ENCODE assay signal across 16 cellular contexts in genomic region chr16:57004387-57005250, GRCh38. TPM values are rescaled to one million over a fixed set of nuclear protein-coding genes. Genes with fewer than 3 reads are reported as not detected.
A peak's percentile ranks its signal among the peaks of the same experiment; 100 is the strongest.
DNase-seq lines count a peak whose midpoint lies in the region; ATAC-seq, FAIRE-seq and TF ChIP-seq lines count a peak whose summit lies in the region.
"Had no signal": no experiment of that assay in that cellular context is flagged by ENCODE, and none has a peak within 500 bp of the region (broad histone marks: within the 10 kb centered on the region; RNA-seq: fewer than 3 reads in every experiment).

No MANE protein-coding gene starts in this region.

- peak; percentile 89 for FAIRE-seq in GM18507 (lab: Jason Lieb, UNC)

- intact Hi-C loops in naive thymus-derived CD4-positive, alpha-beta T cell (cut with micrococcal nuclease), result loop anchor here in 1 of 2 donors (1.0 kb wide), 1 partner anchor 10 kb away; no protein-coding TSS in a partner anchor
- intact Hi-C loops in dorsolateral prefrontal cortex (cut with DNase I), result no loop called here

- DNase-seq in CD8-positive, alpha-beta memory T cell, result no peak
- DNase-seq in GM18507 (ENCODE audit: extremely low spot score, insufficient read length, low read depth) (no peak), dorsolateral prefrontal cortex (no peak), NCI-H510A treated with DMSO at 0.1 percent for 48 hours (lab: John Stamatoyannopoulos, UW) (no peak)
- DNase-seq in activated T-cell treated with anti-CD3 and anti-CD28 coated beads, Interleukin-2, amount 50 U/mL, for 72 hours, result no peak
- DNase-seq in naive thymus-derived CD4-positive, alpha-beta T cell, result no peak
- DNase-seq: caudate nucleus, COR-L47, mesenchymal stem cell, NCI-H1417 treated with DMSO at 0.1 percent for 48 hours, substantia nigra had no signal

- peak overlapping the region; percentile 15 for H3K27ac ChIP-seq in CD8-positive, alpha-beta memory T cell (ENCODE audit: low read depth, low read length)
- H3K27ac ChIP-seq in naive thymus-derived CD4-positive, alpha-beta T cell (ENCODE audit: low read depth, low read length), result peak overlapping the region; percentile 54
- H3K27ac ChIP-seq in dorsolateral prefrontal cortex, result no peak overlapping the region

- H3K9me3 ChIP-seq in CD8-positive, alpha-beta memory T cell (ENCODE audit: low read length), result no peaks in the 10 kb centered on the region
- H3K9me3 ChIP-seq in naive thymus-derived CD4-positive, alpha-beta T cell (ENCODE audit: control insufficient read depth in 2 of 3, low read length in 3 of 3), result no peaks in the 10 kb centered on the region
- H3K9me3 ChIP-seq: HAP-1, Peyer's patch had no signal

- peaks cover 3 to 58% (median 27%) of the 10 kb centered on the region in 3 donors for H3K36me3 Mint-ChIP-seq in CD8-positive, alpha-beta memory T cell
- H3K36me3 Mint-ChIP-seq in activated T-cell treated with anti-CD3 and anti-CD28 coated beads, Interleukin-2, amount 50 U/mL, for 72 hours (ENCODE audit: insufficient read depth in 2 of 2), result peaks cover 10 to 37% of the 10 kb centered on the region in 2 donors
- H3K36me3 Mint-ChIP-seq in naive thymus-derived CD4-positive, alpha-beta T cell, result peaks cover 8 to 42% (median 32%) of the 10 kb centered on the region in 5 donors

- peak overlapping the region; percentile 60 to 82 (median 77) for H3K4me3 Mint-ChIP-seq in CD8-positive, alpha-beta memory T cell
- peak overlapping the region; percentile 11 to 66 for H3K4me3 Mint-ChIP-seq in activated T-cell treated with anti-CD3 and anti-CD28 coated beads, Interleukin-2, amount 50 U/mL, for 72 hours
- H3K4me3 Mint-ChIP-seq in naive thymus-derived CD4-positive, alpha-beta T cell, result peak overlapping the region in 9 of 10 donors; percentile 13 to 74 (median 55)

- H3K4me1 Mint-ChIP-seq in CD8-positive, alpha-beta memory T cell, result peaks cover 84 to 95% (median 91%) of the 10 kb centered on the region in 3 donors
- H3K4me1 Mint-ChIP-seq in activated T-cell treated with anti-CD3 and anti-CD28 coated beads, Interleukin-2, amount 50 U/mL, for 72 hours (ENCODE audit: low read depth), result peaks cover 94% of the 10 kb centered on the region
- H3K4me1 Mint-ChIP-seq in naive thymus-derived CD4-positive, alpha-beta T cell, result peaks cover 56 to 93% (median 79%) of the 10 kb centered on the region in 7 donors

- H3K4me3 ChIP-seq in CD8-positive, alpha-beta memory T cell (ENCODE audit: low read length), result no peak overlapping the region
- H3K4me3 ChIP-seq in naive thymus-derived CD4-positive, alpha-beta T cell (ENCODE audit: low read length), result no peak overlapping the region
- H3K4me3 ChIP-seq in dorsolateral prefrontal cortex, result no peak overlapping the region
- H3K4me3 ChIP-seq: HAP-1 had no signal

- no peak for ATAC-seq in activated T-cell treated with anti-CD3 and anti-CD28 coated beads, Interleukin-2, amount 50 U/mL, for 72 hours (replicated peaks in 1 of 2)
- no peak for ATAC-seq in naive thymus-derived CD4-positive, alpha-beta T cell
- ATAC-seq in HG02973 (IDR thresholded peaks at IDR 0.05; ENCODE audit: unreplicated experiment), result no peak
- ATAC-seq: esophagus mucosa had no signal

- H3K4me1 ChIP-seq in CD8-positive, alpha-beta memory T cell (ENCODE audit: insufficient read depth, low read length), result peaks cover 93% of the 10 kb centered on the region
- H3K4me1 ChIP-seq in naive thymus-derived CD4-positive, alpha-beta T cell (ENCODE audit: control insufficient read depth in 2 of 2, insufficient read depth in 2 of 2, low read length in 2 of 2), result peaks cover 63 to 68% of the 10 kb centered on the region in 2 donors

- CTCF ChIA-PET in CD8-positive, alpha-beta memory T cell (lab: Charles Lee), result interaction anchor here (0.7 to 4.5 kb wide), 8 partner anchors 9 to 57 kb away, joined by 3 to 19 read pairs (median 4); no protein-coding TSS in a partner anchor
- CTCF ChIA-PET in naive thymus-derived CD4-positive, alpha-beta T cell (lab: Charles Lee), result interaction anchor here (1.1 to 1.5 kb wide), 4 partner anchors 15 to 40 kb away, joined by 3 to 5 read pairs (median 4); partner anchors contain the start of gene NLRC5

- no peaks in the 10 kb centered on the region for H3K27me3 ChIP-seq in CD8-positive, alpha-beta memory T cell (ENCODE audit: insufficient read depth, low read length, poor library complexity, severe bottlenecking)
- H3K27me3 ChIP-seq in naive thymus-derived CD4-positive, alpha-beta T cell (ENCODE audit: control insufficient read depth in 2 of 2, insufficient read depth in 2 of 2, low read length in 2 of 2), result no peaks in the 10 kb centered on the region
- H3K27me3 ChIP-seq in dorsolateral prefrontal cortex, result no peaks in the 10 kb centered on the region
- H3K27me3 ChIP-seq: Peyer's patch had no signal

- no peaks in the 10 kb centered on the region for H3K9me3 Mint-ChIP-seq in CD8-positive, alpha-beta memory T cell
- peaks cover 0 to 2% of the 10 kb centered on the region in 2 donors for H3K9me3 Mint-ChIP-seq in activated T-cell treated with anti-CD3 and anti-CD28 coated beads, Interleukin-2, amount 50 U/mL, for 72 hours
- no peaks in the 10 kb centered on the region for H3K9me3 Mint-ChIP-seq in naive thymus-derived CD4-positive, alpha-beta T cell

- POLR2A ChIA-PET in CD8-positive, alpha-beta memory T cell (lab: Charles Lee), result interaction anchor here (0.8 to 3.7 kb wide), 7 partner anchors 9 to 37 kb away, joined by 3 to 22 read pairs (median 4); partner anchors contain the start of gene NLRC5
- POLR2A ChIA-PET in naive thymus-derived CD4-positive, alpha-beta T cell (lab: Charles Lee), result interaction anchor here (0.8 to 13.1 kb wide), 7 partner anchors 8 to 37 kb away, joined by 3 to 182 read pairs (median 5); partner anchors contain the start of gene NLRC5

- TF ChIP-seq CTCF in dorsolateral prefrontal cortex (IDR thresholded peaks at IDR 0.05 in 54 of 56, conservative IDR thresholded peaks at IDR 0.05 in 2 of 56; ENCODE audit: low read depth in 1 of 56, partially characterized antibody in 56 of 56), result no peak

- peak overlapping the region; percentile 84 to 98 (median 94) for H3K27ac Mint-ChIP-seq in CD8-positive, alpha-beta memory T cell
- H3K27ac Mint-ChIP-seq in activated T-cell treated with anti-CD3 and anti-CD28 coated beads, Interleukin-2, amount 50 U/mL, for 72 hours, result peak overlapping the region; percentile 82
- H3K27ac Mint-ChIP-seq in naive thymus-derived CD4-positive, alpha-beta T cell, result peak overlapping the region; percentile 43 to 91 (median 88)

- peaks cover 10% of the 10 kb centered on the region for H3K36me3 ChIP-seq in CD8-positive, alpha-beta memory T cell (ENCODE audit: insufficient read depth, low read length)
- H3K36me3 ChIP-seq in naive thymus-derived CD4-positive, alpha-beta T cell (ENCODE audit: control insufficient read depth in 2 of 3, insufficient read depth in 3 of 3, low read length in 3 of 3), result peaks cover 0 to 24% (median 3%) of the 10 kb centered on the region in 3 experiments
- H3K36me3 ChIP-seq: HAP-1, Peyer's patch had no signal

- no peaks in the 10 kb centered on the region for H3K27me3 Mint-ChIP-seq in CD8-positive, alpha-beta memory T cell
- no peaks in the 10 kb centered on the region for H3K27me3 Mint-ChIP-seq in activated T-cell treated with anti-CD3 and anti-CD28 coated beads, Interleukin-2, amount 50 U/mL, for 72 hours (ENCODE audit: low read depth)
- H3K27me3 Mint-ChIP-seq in naive thymus-derived CD4-positive, alpha-beta T cell, result no peaks in the 10 kb centered on the region

RNA-seq across cellular contexts. Expression of gene NLRC5, which starts 15.3 kb away (rescaled TPM):
- 100 to 1,000 TPM; 173 to 178 TPM for total RNA-seq in CD8-positive, alpha-beta memory T cell
- 165 TPM for polyA plus RNA-seq in CD8-positive, alpha-beta memory T cell
- 100 to 1,000 TPM; 239 to 256 TPM for total RNA-seq in activated T-cell treated with anti-CD3 and anti-CD28 coated beads, Interleukin-2, amount 50 U/mL, for 72 hours
- total RNA-seq in naive thymus-derived CD4-positive, alpha-beta T cell, result 100 to 1,000 TPM; 380 to 615 (median 394) TPM
- polyA plus RNA-seq in naive thymus-derived CD4-positive, alpha-beta T cell, result 100 to 1,000 TPM in 1 of 2 donors, 10 to 100 TPM in 1; 76.0 to 122 TPM
- 10 to 100 TPM in 103 of 120 experiments, 1 to 10 TPM in 17; 6.0 to 50.1 (median 15.6) TPM for total RNA-seq in dorsolateral prefrontal cortex

RNA-seq across cellular contexts. Expression of gene CETP, which starts 42.9 kb away (rescaled TPM):
- total RNA-seq in CD8-positive, alpha-beta memory T cell, result not detected
- polyA plus RNA-seq in CD8-positive, alpha-beta memory T cell, result not detected
- under 1 TPM in 1 of 2 donors, not detected in 1; 0.36 TPM for total RNA-seq in activated T-cell treated with anti-CD3 and anti-CD28 coated beads, Interleukin-2, amount 50 U/mL, for 72 hours
- total RNA-seq in naive thymus-derived CD4-positive, alpha-beta T cell, result not detected
- under 1 TPM; 0.17 to 0.25 TPM for polyA plus RNA-seq in naive thymus-derived CD4-positive, alpha-beta T cell
- total RNA-seq in dorsolateral prefrontal cortex, result 1 to 10 TPM in 4 of 120 experiments, under 1 TPM in 40, not detected in 76; 0.23 to 1.6 (median 0.50) TPM
- total RNA-seq: esophagus mucosa, renal cortical epithelial cell had no signal

Comparison
In these comparisons a context has a peak if more than half of its experiments do, and no peak if none do; other contexts are left out.
1. H3K27ac ChIP-seq: peak in CD8-positive, alpha-beta memory T cell (single experiment) and naive thymus-derived CD4-positive, alpha-beta T cell (single experiment); none in dorsolateral prefrontal cortex (0 of 59).
2. Peak in every context shown above with its lines, with median percentiles within 50 percentile points of each other: H3K27ac Mint-ChIP-seq and H3K4me3 Mint-ChIP-seq.